ENCODE assay signal across 20 cellular contexts in the genomic region with DNA sequence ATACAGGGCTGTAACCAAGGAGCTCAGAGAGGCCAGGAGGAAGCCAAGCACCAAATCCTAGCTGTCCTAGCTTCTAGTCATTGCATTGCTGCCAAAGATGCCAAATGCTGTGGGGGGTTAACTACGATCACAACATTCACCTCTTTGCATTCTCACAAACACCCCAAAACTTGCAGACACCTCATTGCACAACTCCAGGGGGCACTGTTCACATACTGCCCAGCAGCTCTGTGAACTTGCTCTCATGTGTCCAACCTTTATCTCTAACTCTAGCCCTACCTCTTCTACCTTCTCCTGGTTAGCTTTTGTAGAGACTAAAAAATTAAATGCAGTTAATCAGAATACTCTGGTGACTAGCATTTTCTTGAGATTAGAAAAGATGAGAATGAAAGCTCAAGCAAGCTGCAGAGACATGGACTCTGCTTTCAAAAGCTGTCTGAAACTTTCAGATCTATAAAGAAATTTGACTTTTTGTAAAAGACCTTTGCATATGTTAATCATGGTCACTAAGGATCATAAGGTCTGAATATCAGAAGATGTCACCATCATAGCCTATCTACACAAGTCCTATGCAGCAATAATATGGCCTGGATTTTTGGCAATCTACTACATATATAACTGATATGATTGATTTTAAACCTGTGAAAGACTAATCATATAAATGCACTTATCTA. TPM values are rescaled to one million over a fixed set of nuclear protein-coding genes. Genes with fewer than 3 reads are reported as not detected.
DNase-seq lines count a peak whose midpoint lies in the region; ATAC-seq and TF ChIP-seq lines count a peak whose summit lies in the region.
"Had no signal": no experiment of that assay in that cellular context is flagged by ENCODE, and none has a peak within 500 bp of the region (broad histone marks: within the 10 kb centered on the region; RNA-seq: fewer than 3 reads in every experiment).

No MANE protein-coding gene starts in this region.

- H3K27ac ChIP-seq in HEK293 (ENCODE audit: extremely low read depth, low read depth, low read length) (no peak overlapping the region), RWPE2 (ENCODE audit: poor library complexity, severe bottlenecking) (no peak overlapping the region)
- H3K27ac ChIP-seq: GM23248 had no signal

- no peaks in the 10 kb centered on the region for H3K27me3 Mint-ChIP-seq in progenitor cell of endocrine pancreas
- H3K27me3 Mint-ChIP-seq: T-cell had no signal

- TF ChIP-seq CTCF in HEK293 (tag by site-specific recombination; IDR thresholded peaks at IDR 0.05), result no peak
- peak; percentile 22 for TF ChIP-seq CTCF in RWPE2 (IDR thresholded peaks at IDR 0.05; ENCODE audit: poor library complexity, severe bottlenecking)
- peak; percentile 12 for TF ChIP-seq CTCF in progenitor cell of endocrine pancreas (IDR thresholded peaks at IDR 0.05; ENCODE audit: unreplicated experiment)

- H3K4me1 ChIP-seq in HEK293 (ENCODE audit: control insufficient read depth, insufficient read depth, low read length) (no peaks in the 10 kb centered on the region), RWPE2 (ENCODE audit: insufficient read depth, poor library complexity, severe bottlenecking) (peaks cover under 1% of the 10 kb centered on the region)

- peaks cover 2% of the 10 kb centered on the region for H3K36me3 Mint-ChIP-seq in progenitor cell of endocrine pancreas (ENCODE audit: insufficient read depth)
- H3K36me3 Mint-ChIP-seq: CD4-positive, CD25-positive, alpha-beta regulatory T cell had no signal

- peaks cover 6% of the 10 kb centered on the region for H3K4me1 Mint-ChIP-seq in progenitor cell of endocrine pancreas (ENCODE audit: low read depth)
- H3K4me1 Mint-ChIP-seq: CD4-positive, CD25-positive, alpha-beta regulatory T cell; T-cell had no signal

- POLR2A ChIA-PET in HEK293 (lab: Yijun Ruan, JAX), result interaction anchor here (1.2 kb wide), 1 partner anchor 36 kb away, joined by 3 read pairs; a partner anchor contains a TSS

- no peak for ATAC-seq in RWPE2 (ENCODE audit: low read depth)
- no peak for ATAC-seq in HG02642 (IDR thresholded peaks at IDR 0.05; ENCODE audit: poor library complexity, unreplicated experiment)
- ATAC-seq: T-cell had no signal

- peak; percentile 6 for DNase-seq in DMS 273 (lab: John Stamatoyannopoulos, UW; ENCODE audit: unreplicated experiment)
- DNase-seq in DMS 273 treated with DMSO at 0.1 percent for 48 hours (lab: John Stamatoyannopoulos, UW), result no peak
- no peak for DNase-seq in RWPE2 (ENCODE audit: low spot score)
- DNase-seq in progenitor cell of endocrine pancreas (ENCODE audit: low spot score, unreplicated experiment), result no peak
- DNase-seq in occipital lobe (lab: John Stamatoyannopoulos, UW), result no peak
- DNase-seq in NCI-H1092 (lab: John Stamatoyannopoulos, UW), result no peak
- DNase-seq: 8988T; activated CD4-positive, CD25-positive, alpha-beta regulatory T cell; activated effector memory CD4-positive, alpha-beta T cell treated with anti-CD3 and anti-CD28 coated beads, Interleukin-2, amount 50 U/mL, for 16 hours; aorta; CD4-positive, CD25-positive, alpha-beta regulatory T cell; GM23248; KBM-7; NCI-H1694; RPMI8226; T-cell had no signal

- H3K4me3 ChIP-seq in HEK293 (ENCODE audit: low read depth, low read length) (no peak overlapping the region), RWPE2 (ENCODE audit: severe bottlenecking) (no peak overlapping the region)
- H3K4me3 ChIP-seq: GM23248, smooth muscle cell had no signal

- no peaks in the 10 kb centered on the region for H3K36me3 ChIP-seq in HEK293 (ENCODE audit: control insufficient read depth in 2 of 2, insufficient read depth in 1 of 2, low read length in 2 of 2)
- H3K36me3 ChIP-seq in RWPE2 (ENCODE audit: low read depth), result no peaks in the 10 kb centered on the region

- no peaks in the 10 kb centered on the region for H3K27me3 ChIP-seq in RWPE2 (ENCODE audit: insufficient read depth, poor library complexity, severe bottlenecking)

- H3K27ac Mint-ChIP-seq in progenitor cell of endocrine pancreas, result no peak overlapping the region
- H3K27ac Mint-ChIP-seq: CD4-positive, CD25-positive, alpha-beta regulatory T cell; stimulated activated naive CD8-positive, alpha-beta T cell treated with anti-CD3 and anti-CD28 coated beads, Interleukin-15, Interleukin-2, amounts not matched to agents 100 ng/mL and 50 ng/mL, for 24 hours; T-cell had no signal

- H3K4me3 Mint-ChIP-seq in progenitor cell of endocrine pancreas (ENCODE audit: low read depth), result no peak overlapping the region
- H3K4me3 Mint-ChIP-seq: CD4-positive, CD25-positive, alpha-beta regulatory T cell; stimulated activated naive CD8-positive, alpha-beta T cell treated with anti-CD3 and anti-CD28 coated beads, Interleukin-15, Interleukin-2, amounts not matched to agents 100 ng/mL and 50 ng/mL, for 24 hours; T-cell had no signal

- CTCF ChIA-PET in HEK293 (lab: Yijun Ruan, JAX), result interaction anchor here (0.7 to 2.1 kb wide), 4 partner anchors 11 to 274 kb away, joined by 3 to 14 read pairs (median 4); no protein-coding TSS in a partner anchor

- no peaks in the 10 kb centered on the region for H3K9me3 ChIP-seq in HEK293 (ENCODE audit: control insufficient read depth, insufficient read depth, low read depth, low read length)
- no peaks in the 10 kb centered on the region for H3K9me3 ChIP-seq in RWPE2 (ENCODE audit: severe bottlenecking)

- no peaks in the 10 kb centered on the region for H3K9me3 Mint-ChIP-seq in progenitor cell of endocrine pancreas (ENCODE audit: low read depth)
- H3K9me3 Mint-ChIP-seq: stimulated activated naive CD8-positive, alpha-beta T cell treated with anti-CD3 and anti-CD28 coated beads, Interleukin-15, Interleukin-2, amounts not matched to agents 100 ng/mL and 50 ng/mL, for 24 hours; T-cell had no signal

TF ChIP-seq in HEK293, 187 proteins besides CTCF, POLR2A, EP300 and RAD21:
- TF ChIP-seq GLI4 (tag by site-specific recombination; IDR thresholded peaks at IDR 0.05) (no peak), ZNF670 (tag by site-specific recombination; IDR thresholded peaks at IDR 0.05; ENCODE audit: low read depth) (no peak)
- TF ChIP-seq, protein P1, sequence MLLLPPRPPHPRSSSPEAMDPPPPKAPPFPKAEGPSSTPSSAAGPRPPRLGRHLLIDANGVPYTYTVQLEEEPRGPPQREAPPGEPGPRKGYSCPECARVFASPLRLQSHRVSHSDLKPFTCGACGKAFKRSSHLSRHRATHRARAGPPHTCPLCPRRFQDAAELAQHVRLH (tag by site-specific recombination; IDR thresholded peaks at IDR 0.05), result peak; percentile 38; the same call in 1 of the 2 replicates

RNA-seq across cellular contexts. Expression of a gene that starts 14.0 kb away (rescaled TPM):
- total RNA-seq in progenitor cell of endocrine pancreas (7.8 and 7.9 TPM in 2 replicates), occipital lobe (1.9 TPM)

RNA-seq across cellular contexts. Expression of a gene that starts 35.1 kb away (rescaled TPM):
- total RNA-seq in progenitor cell of endocrine pancreas (19.2 and 21.6 TPM in 2 replicates), occipital lobe (20.0 TPM)
